In the genomic region with DNA sequence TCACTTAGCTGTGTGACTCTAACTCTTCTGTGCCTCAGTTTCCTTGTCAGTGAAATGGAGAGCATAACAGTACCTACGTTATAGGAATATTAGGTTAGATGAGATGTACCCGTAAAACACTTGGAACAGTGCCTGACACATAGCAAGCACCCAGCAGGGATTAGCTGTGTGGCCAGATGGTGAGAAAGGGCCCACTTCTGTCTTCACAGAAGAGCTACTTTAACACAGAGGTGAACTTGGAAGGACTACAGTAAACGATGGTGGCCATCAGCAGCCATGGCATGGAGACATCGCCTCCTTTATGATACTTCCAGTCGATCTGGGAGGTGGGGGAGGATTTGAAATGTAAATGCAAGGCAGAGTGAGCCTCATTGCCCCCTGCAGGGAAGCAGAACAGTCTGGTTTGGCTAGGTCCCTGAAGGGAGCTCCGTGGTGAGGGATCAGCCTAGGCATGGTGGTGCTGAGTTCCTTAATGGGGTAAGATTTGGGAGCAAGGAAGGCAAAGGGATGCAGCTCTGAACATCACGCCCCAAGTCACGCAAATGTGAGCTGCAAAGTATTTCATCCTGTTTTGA, we compare ENCODE assay signal across 20 cellular contexts.
DNase-seq lines count a peak whose midpoint lies in the region; ATAC-seq and TF ChIP-seq lines count a peak whose summit lies in the region.
"Had no signal": no experiment of that assay in that cellular context is flagged by ENCODE, and none has a peak within 500 bp of the region (broad histone marks: within the 10 kb centered on the region; RNA-seq: fewer than 3 reads in every experiment).

No MANE protein-coding gene starts in this region.

- H3K9me3 Mint-ChIP-seq in activated naive CD8-positive, alpha-beta T cell treated with anti-CD3 and anti-CD28 coated beads, Interleukin-2, amount 10 ng/mL, durations not matched to agents 7 days and 5 days = peaks cover 3% of the 10 kb centered on the region
- no peaks in the 10 kb centered on the region for H3K9me3 Mint-ChIP-seq in activated naive CD8-positive, alpha-beta T cell treated with anti-CD3 and anti-CD28 coated beads, Interleukin-2, amount 50 U/mL, for 24 hours
- H3K9me3 Mint-ChIP-seq in type B pancreatic cell = peaks cover 4% of the 10 kb centered on the region
- H3K9me3 Mint-ChIP-seq: T-helper 1 cell treated with Interleukin-12 subunit alpha and Interleukin-12 subunit beta and Interleukin-4 antibody, amounts not matched to agents 30 μg/mL and 1 μg/mL, for 36 hours had no signal

- POLR2A ChIA-PET in activated naive CD8-positive, alpha-beta T cell treated with anti-CD3 and anti-CD28 coated beads, Interleukin-2, amount 10 ng/mL, durations not matched to agents 7 days and 5 days (lab: Charles Lee) = no interaction called here

- 92 to 97% methylated on average over 5 to 8 of the region's 8 CpGs for WGBS in transverse colon (ENCODE audit: low coverage in 1 of 2), 2 donors

- H3K4me3 ChIP-seq in transverse colon = no peak overlapping the region
- H3K4me3 ChIP-seq: adrenal gland, SJCRH30 had no signal

- no peaks in the 10 kb centered on the region for H3K27me3 Mint-ChIP-seq in activated naive CD8-positive, alpha-beta T cell treated with anti-CD3 and anti-CD28 coated beads, Interleukin-2, amount 10 ng/mL, durations not matched to agents 7 days and 5 days
- no peaks in the 10 kb centered on the region for H3K27me3 Mint-ChIP-seq in activated naive CD8-positive, alpha-beta T cell treated with anti-CD3 and anti-CD28 coated beads, Interleukin-2, amount 50 U/mL, for 24 hours
- no peaks in the 10 kb centered on the region for H3K27me3 Mint-ChIP-seq in type B pancreatic cell

- peaks cover 0 to 5% (median 0%) of the 10 kb centered on the region in 4 donors for H3K36me3 ChIP-seq in transverse colon
- H3K36me3 ChIP-seq: adrenal gland, BE2C, SJCRH30 had no signal

- DNase-seq in activated naive CD8-positive, alpha-beta T cell treated with anti-CD3 and anti-CD28 coated beads, Interleukin-2, amount 10 ng/mL, durations not matched to agents 7 days and 5 days = no peak
- no peak for DNase-seq in activated naive CD8-positive, alpha-beta T cell treated with anti-CD3 and anti-CD28 coated beads, Interleukin-2, amount 50 U/mL, for 24 hours
- DNase-seq in NCI-H82 (lab: John Stamatoyannopoulos, UW) = peak; percentile 88
- DNase-seq in iPS DF 19.7 (ENCODE audit: low read depth, low spot score) = peak; percentile 25
- DNase-seq in type B pancreatic cell (ENCODE audit: extremely low spot score, unreplicated experiment) = no peak
- no peak for DNase-seq in transverse colon
- no peak for DNase-seq in stimulated activated CD4-positive, alpha-beta T cell treated with anti-CD3 and anti-CD28 coated beads, Interleukin-2, amount 100 ng/mL, for 48 hours
- DNase-seq: activated CD4-positive, alpha-beta T cell treated with anti-CD3 and anti-CD28 coated beads, Interleukin-2, amount 50 U/mL, for 48 hours; activated gamma-delta T cell; adrenal gland; BE2C; Caco-2; dermis blood vessel endothelial cell; Karpas-422; NCI-H1092; retina; SJCRH30 had no signal

- TF ChIP-seq POLR2A in transverse colon (IDR thresholded peaks at IDR 0.05) = no peak

- no peaks in the 10 kb centered on the region for H3K27me3 ChIP-seq in transverse colon
- H3K27me3 ChIP-seq: adrenal gland, BE2C, SJCRH30 had no signal

- no peaks in the 10 kb centered on the region for H3K9me3 ChIP-seq in transverse colon
- H3K9me3 ChIP-seq: adrenal gland, Caco-2, SJCRH30 had no signal

- no peak for TF ChIP-seq EP300 in transverse colon (IDR thresholded peaks at IDR 0.05; ENCODE audit: low read depth)

- peak overlapping the region in 2 of 4 donors; percentile 15 to 21 for H3K27ac ChIP-seq in transverse colon
- H3K27ac ChIP-seq: 22Rv1, adrenal gland, SJCRH30 had no signal

- peaks cover 17% of the 10 kb centered on the region for H3K36me3 Mint-ChIP-seq in activated naive CD8-positive, alpha-beta T cell treated with anti-CD3 and anti-CD28 coated beads, Interleukin-2, amount 10 ng/mL, durations not matched to agents 7 days and 5 days
- H3K36me3 Mint-ChIP-seq in activated naive CD8-positive, alpha-beta T cell treated with anti-CD3 and anti-CD28 coated beads, Interleukin-2, amount 50 U/mL, for 24 hours (ENCODE audit: low read depth) = peaks cover 31% of the 10 kb centered on the region
- peaks cover 36% of the 10 kb centered on the region for H3K36me3 Mint-ChIP-seq in type B pancreatic cell

- peaks cover 2% of the 10 kb centered on the region for H3K4me1 Mint-ChIP-seq in activated naive CD8-positive, alpha-beta T cell treated with anti-CD3 and anti-CD28 coated beads, Interleukin-2, amount 10 ng/mL, durations not matched to agents 7 days and 5 days
- no peaks in the 10 kb centered on the region for H3K4me1 Mint-ChIP-seq in activated naive CD8-positive, alpha-beta T cell treated with anti-CD3 and anti-CD28 coated beads, Interleukin-2, amount 50 U/mL, for 24 hours
- peaks cover 15% of the 10 kb centered on the region for H3K4me1 Mint-ChIP-seq in type B pancreatic cell (ENCODE audit: unreplicated experiment)

- H3K4me1 ChIP-seq in transverse colon = no peaks in the 10 kb centered on the region
- H3K4me1 ChIP-seq: adrenal gland, BE2C, Caco-2, SJCRH30 had no signal

- TF ChIP-seq CTCF in type B pancreatic cell (conservative IDR thresholded peaks at IDR 0.05) (no peak), transverse colon (IDR thresholded peaks at IDR 0.05) (no peak)

- peak overlapping the region; percentile 26 for H3K27ac Mint-ChIP-seq in activated naive CD8-positive, alpha-beta T cell treated with anti-CD3 and anti-CD28 coated beads, Interleukin-2, amount 10 ng/mL, durations not matched to agents 7 days and 5 days
- H3K27ac Mint-ChIP-seq in activated naive CD8-positive, alpha-beta T cell treated with anti-CD3 and anti-CD28 coated beads, Interleukin-2, amount 50 U/mL, for 24 hours = no peak overlapping the region
- peak overlapping the region; percentile 4 for H3K27ac Mint-ChIP-seq in type B pancreatic cell
- H3K27ac Mint-ChIP-seq: T-helper 1 cell treated with Interleukin-12 subunit alpha and Interleukin-12 subunit beta and Interleukin-4 antibody, amounts not matched to agents 30 μg/mL and 1 μg/mL, for 36 hours had no signal

- ATAC-seq in activated naive CD8-positive, alpha-beta T cell treated with anti-CD3 and anti-CD28 coated beads, Interleukin-2, amount 10 ng/mL, durations not matched to agents 7 days and 5 days (ENCODE audit: low read depth) = no peak
- ATAC-seq in activated naive CD8-positive, alpha-beta T cell treated with anti-CD3 and anti-CD28 coated beads, Interleukin-2, amount 50 U/mL, for 24 hours = no peak
- ATAC-seq in GM18868 (IDR thresholded peaks at IDR 0.05; ENCODE audit: unreplicated experiment) = no peak

- intact Hi-C loops in transverse colon (cut with DNase I; ENCODE audit: low total_unique reads) = no loop called here

- no peak overlapping the region for H3K4me3 Mint-ChIP-seq in activated naive CD8-positive, alpha-beta T cell treated with anti-CD3 and anti-CD28 coated beads, Interleukin-2, amount 10 ng/mL, durations not matched to agents 7 days and 5 days
- no peak overlapping the region for H3K4me3 Mint-ChIP-seq in activated naive CD8-positive, alpha-beta T cell treated with anti-CD3 and anti-CD28 coated beads, Interleukin-2, amount 50 U/mL, for 24 hours
- no peak overlapping the region for H3K4me3 Mint-ChIP-seq in type B pancreatic cell
- H3K4me3 Mint-ChIP-seq: T-helper 1 cell treated with Interleukin-12 subunit alpha and Interleukin-12 subunit beta and Interleukin-4 antibody, amounts not matched to agents 30 μg/mL and 1 μg/mL, for 36 hours had no signal

- in situ Hi-C loops in transverse colon (cut with MboI; ENCODE audit: low pct_ligation_motif_present in 1 of 4, low pct_unique_long_range_greater_than_20kb in 1 of 4, low sequenced_read_pairs in 3 of 4) = no loop called here

Comparison
In these comparisons a context has a peak if more than half of its experiments do, and no peak if none do; other contexts are left out.
1. DNase-seq: peak in NCI-H82 (single experiment) and iPS DF 19.7 (single experiment); none in activated naive CD8-positive, alpha-beta T cell treated with anti-CD3 and anti-CD28 coated beads, Interleukin-2, amount 10 ng/mL, durations not matched to agents 7 days and 5 days (single experiment), activated naive CD8-positive, alpha-beta T cell treated with anti-CD3 and anti-CD28 coated beads, Interleukin-2, amount 50 U/mL, for 24 hours (single experiment), type B pancreatic cell (single experiment), transverse colon (single experiment) and stimulated activated CD4-positive, alpha-beta T cell treated with anti-CD3 and anti-CD28 coated beads, Interleukin-2, amount 100 ng/mL, for 48 hours (0 of 2).